In genomic region chr15:31149987-31150386, GRCh38 we compare ENCODE assay signal across 1 cellular context.
TF ChIP-seq lines count a peak whose summit lies in the region.

No MANE protein-coding gene starts in this region.

TF ChIP-seq in H1, 55 proteins besides CTCF, POLR2A, EP300 and RAD21:
- TF ChIP-seq KDM1A (IDR thresholded peaks at IDR 0.05; ENCODE audit: borderline replicate concordance, low read length) (peak; percentile 61; the same call in 1 of the 2 replicates), POLR2AphosphoS5 (IDR thresholded peaks at IDR 0.05; ENCODE audit: low read depth, low read length) (no peak), JUND (IDR thresholded peaks at IDR 0.05; ENCODE audit: low read length) (no peak)
TF ChIP-seq in H1: peak in this region for 1.
